ENCODE assay signal across 17 cellular contexts in the genomic region with DNA sequence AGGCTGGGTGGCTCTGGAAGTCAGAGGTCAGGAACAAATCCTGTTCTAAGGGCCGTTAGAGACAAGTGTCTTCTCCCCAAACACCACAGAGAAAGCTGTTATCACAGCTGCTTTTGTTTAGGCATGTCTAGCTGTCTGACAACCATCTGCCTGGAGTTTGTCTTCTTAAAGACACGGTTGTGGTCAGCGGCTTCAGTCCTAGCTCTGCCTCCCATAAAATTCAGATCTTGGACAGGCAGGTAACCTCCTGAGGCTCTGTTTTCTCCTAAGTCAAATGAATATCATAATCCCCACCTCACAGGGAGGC. TPM values are rescaled to one million over a fixed set of nuclear protein-coding genes. Genes with fewer than 3 reads are reported as not detected.
A peak's percentile ranks its signal among the peaks of the same experiment; 100 is the strongest.
DNase-seq lines count a peak whose midpoint lies in the region; ATAC-seq and TF ChIP-seq lines count a peak whose summit lies in the region.
"Had no signal": no experiment of that assay in that cellular context is flagged by ENCODE, and none has a peak within 500 bp of the region (broad histone marks: within the 10 kb centered on the region; RNA-seq: fewer than 3 reads in every experiment).

No MANE protein-coding gene starts in this region.

- H3K36me3 ChIP-seq in right atrium auricular region (no peaks in the 10 kb centered on the region), mesodermal cell (ENCODE audit: control insufficient read depth, insufficient read depth, low read length) (peaks cover 4% of the 10 kb centered on the region)

- no peaks in the 10 kb centered on the region for H3K27me3 ChIP-seq in right atrium auricular region

- no peak overlapping the region for H3K4me3 ChIP-seq in right atrium auricular region
- no peak overlapping the region for H3K4me3 ChIP-seq in mesodermal cell (ENCODE audit: extremely low read depth, insufficient read depth, low read length, poor library complexity, severe bottlenecking)
- H3K4me3 ChIP-seq: lung had no signal

- no peaks in the 10 kb centered on the region for H3K36me3 Mint-ChIP-seq in brain

- peaks cover 77% of the 10 kb centered on the region for H3K4me1 Mint-ChIP-seq in brain

- TF ChIP-seq CTCF in right atrium auricular region (IDR thresholded peaks at IDR 0.05) (no peak), brain (conservative IDR thresholded peaks at IDR 0.05) (no peak)

- ATAC-seq in HG03045 (IDR thresholded peaks at IDR 0.05; ENCODE audit: unreplicated experiment) = no peak
- ATAC-seq in GM21717 (IDR thresholded peaks at IDR 0.05; ENCODE audit: unreplicated experiment) = no peak
- no peak for ATAC-seq in left lobe of liver

- intact Hi-C loops in cardiac septum (cut with DNase I) = no loop called here

- 64 to 67% methylated on average over 3 of the region's 3 CpGs for WGBS in mesodermal cell (ENCODE audit: insufficient coverage in 2 of 2), 2 experiments

- H3K27me3 Mint-ChIP-seq in brain = peaks cover 45% of the 10 kb centered on the region
- H3K27me3 Mint-ChIP-seq: central memory CD8-positive, alpha-beta T cell had no signal

- H3K9me3 ChIP-seq in right atrium auricular region = no peaks in the 10 kb centered on the region
- H3K9me3 ChIP-seq in mesodermal cell (ENCODE audit: control insufficient read depth, low read length) = no peaks in the 10 kb centered on the region

- H3K9me3 Mint-ChIP-seq in brain = peaks cover 0 to 6% (median 0%) of the 10 kb centered on the region in 5 experiments
- H3K9me3 Mint-ChIP-seq: activated CD4-positive, alpha-beta T cell treated with anti-CD3 and anti-CD28 coated beads, Interleukin-2, amount 10 ng/mL, durations not matched to agents 7 days and 5 days; activated T-helper 2 cell treated with anti-CD3 and anti-CD28 coated beads, Interferon-gamma antibody, Interleukin-2, Interleukin-4, amounts not matched to agents 10 μg/mL and 5 μg/mL and 100 μg/mL, durations not matched to agents 14 hours and 24 hours and 36 hours; central memory CD8-positive, alpha-beta T cell had no signal

- H3K4me1 ChIP-seq in right atrium auricular region = peaks cover 0 to 52% of the 10 kb centered on the region in 2 donors
- peaks cover 67% of the 10 kb centered on the region for H3K4me1 ChIP-seq in mesodermal cell (ENCODE audit: control insufficient read depth, insufficient read depth, low read length, poor library complexity, severe bottlenecking)

- peak overlapping the region; percentile 7 to 97 (median 82) for H3K4me3 Mint-ChIP-seq in brain
- H3K4me3 Mint-ChIP-seq: activated CD4-positive, alpha-beta T cell treated with anti-CD3 and anti-CD28 coated beads, Interleukin-2, amount 10 ng/mL, durations not matched to agents 7 days and 5 days; central memory CD8-positive, alpha-beta T cell had no signal

- DNase-seq in right atrium auricular region (ENCODE audit: low spot score) (no peak), cardiac septum (ENCODE audit: low spot score) (no peak), left lobe of liver (ENCODE audit: low spot score) (no peak)
- no peak for DNase-seq in effector CD4-positive, alpha-beta T cell
- DNase-seq: activated CD4-positive, alpha-beta T cell treated with anti-CD3 and anti-CD28 coated beads, Interleukin-2, amount 10 ng/mL, durations not matched to agents 7 days and 5 days; foreskin melanocyte; GDM1; NCI-H774; T-helper 1 cell had no signal

- H3K27ac Mint-ChIP-seq in brain = peak overlapping the region in 1 of 5 experiments; percentile 42
- H3K27ac Mint-ChIP-seq: activated CD4-positive, alpha-beta T cell treated with anti-CD3 and anti-CD28 coated beads, Interleukin-2, amount 10 ng/mL, durations not matched to agents 7 days and 5 days; activated T-helper 2 cell treated with anti-CD3 and anti-CD28 coated beads, Interferon-gamma antibody, Interleukin-2, Interleukin-4, amounts not matched to agents 10 μg/mL and 5 μg/mL and 100 μg/mL, durations not matched to agents 14 hours and 24 hours and 36 hours had no signal

- H3K27ac ChIP-seq in right atrium auricular region = peak overlapping the region; percentile 6 to 38
- H3K27ac ChIP-seq in mesodermal cell (ENCODE audit: low read depth, low read length, severe bottlenecking) = peak overlapping the region; percentile 52
- H3K27ac ChIP-seq: HL-60 had no signal

RNA-seq across cellular contexts. Expression of a gene that starts 2.3 kb away (rescaled TPM):
- total RNA-seq in right atrium auricular region = 10 to 100 TPM; 29.5 to 61.8 TPM
- total RNA-seq in cardiac septum = 57.8 TPM
- 41.3 TPM for polyA plus RNA-seq in brain (ENCODE audit: insufficient read depth, low read depth, low replicate concordance)
- polyA plus RNA-seq in mesodermal cell (2013, experiment 1 of 2) = 108 TPM
- 102 TPM for polyA plus RNA-seq in mesodermal cell (2013, experiment 2 of 2)
- 2.7 TPM for total RNA-seq in left lobe of liver

RNA-seq across cellular contexts. Expression of a gene that starts 41.5 kb away (rescaled TPM):
- 100 to 1,000 TPM; 186 to 214 TPM for total RNA-seq in right atrium auricular region
- total RNA-seq in cardiac septum = 131 TPM
- 80.8 TPM for polyA plus RNA-seq in brain (ENCODE audit: insufficient read depth, low read depth, low replicate concordance)
- polyA plus RNA-seq in mesodermal cell (2013, experiment 1 of 2) = 34.0 TPM
- polyA plus RNA-seq in mesodermal cell (2013, experiment 2 of 2) = 27.2 TPM
- 52.0 TPM for total RNA-seq in left lobe of liver

RNA-seq across cellular contexts. Expression of a gene that starts 58.6 kb away (rescaled TPM):
- total RNA-seq in right atrium auricular region (under 1 TPM in 1 of 2 donors, not detected in 1; 0.12 TPM), cardiac septum (not detected), left lobe of liver (not detected)
- polyA plus RNA-seq in brain (ENCODE audit: insufficient read depth, low read depth, low replicate concordance) = not detected
- 1.9 TPM for polyA plus RNA-seq in mesodermal cell (2013, experiment 1 of 2)
- 1.2 TPM for polyA plus RNA-seq in mesodermal cell (2013, experiment 2 of 2)
- total RNA-seq: activated CD4-positive, alpha-beta T cell treated with anti-CD3 and anti-CD28 coated beads, Interleukin-2, amount 10 ng/mL, durations not matched to agents 7 days and 5 days; activated T-helper 2 cell treated with anti-CD3 and anti-CD28 coated beads, Interferon-gamma antibody, Interleukin-2, Interleukin-4, amounts not matched to agents 10 μg/mL and 5 μg/mL and 100 μg/mL, durations not matched to agents 14 hours and 24 hours and 36 hours had no signal
